In the genomic region with DNA sequence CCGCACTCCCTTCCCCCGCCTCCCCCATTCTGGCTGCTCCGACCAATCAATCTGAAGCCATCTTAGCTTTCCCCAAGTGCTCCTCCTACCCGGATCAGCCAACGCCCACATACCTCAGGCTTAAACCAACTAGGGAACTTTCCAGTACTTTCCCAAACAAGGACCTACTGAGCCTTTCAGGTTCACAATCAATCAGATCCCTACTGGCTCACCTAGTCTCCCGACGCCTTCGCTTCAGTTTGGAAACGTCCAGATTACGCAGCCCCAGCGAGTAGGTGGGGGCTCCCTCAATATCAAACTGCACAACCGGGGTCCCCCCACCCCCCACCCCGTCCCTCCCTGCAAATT, we compare ENCODE assay signal across 8 cellular contexts. TPM values are rescaled to one million over a fixed set of nuclear protein-coding genes. Genes with fewer than 3 reads are reported as not detected.
DNase-seq lines count a peak whose midpoint lies in the region; ATAC-seq and TF ChIP-seq lines count a peak whose summit lies in the region.

No MANE protein-coding gene starts in this region.

- intact Hi-C loops in testis (cut with DNase I; ENCODE audit: low total_unique reads): no loop called here

- H3K27ac Mint-ChIP-seq in activated naive CD8-positive, alpha-beta T cell treated with anti-CD3 and anti-CD28 coated beads for 36 hours: peak overlapping the region; percentile 84
- H3K27ac Mint-ChIP-seq in natural killer cell treated with Interleukin-12 subunit alpha and Interleukin-12 subunit beta and Interleukin-15 and Interleukin-18, amount 100 ng/mL, for 72 hours: peak overlapping the region; percentile 99 to 100

- DNase-seq in ELR (ENCODE audit: low read depth): peak; percentile 98
- DNase-seq in LHCN-M2 (ENCODE audit: low read depth): peak; percentile 97
- DNase-seq in SIG-M5 treated with dmso at 0.1 percent for 504 hours (lab: John Stamatoyannopoulos, UW; ENCODE audit: unreplicated experiment): peak; percentile 91
- peak; percentile 67 for DNase-seq in activated naive CD8-positive, alpha-beta T cell treated with anti-CD3 and anti-CD28 coated beads for 36 hours
- DNase-seq in natural killer cell treated with Interleukin-12 subunit alpha and Interleukin-12 subunit beta and Interleukin-15 and Interleukin-18, amount 100 ng/mL, for 72 hours (ENCODE audit: low spot score): peak; percentile 91
- peak; percentile 97 for DNase-seq in testis

- no peak for TF ChIP-seq EP300 in gastroesophageal sphincter (IDR thresholded peaks at IDR 0.05)

- TF ChIP-seq CTCF in gastroesophageal sphincter (IDR thresholded peaks at IDR 0.05) (no peak), testis (IDR thresholded peaks at IDR 0.05) (no peak)

- no peaks in the 10 kb centered on the region for H3K9me3 ChIP-seq in gastroesophageal sphincter
- H3K9me3 ChIP-seq in testis: no peaks in the 10 kb centered on the region

- H3K4me1 ChIP-seq in gastroesophageal sphincter (peaks cover 3 to 35% (median 18%) of the 10 kb centered on the region in 3 donors), testis (peaks cover 12% of the 10 kb centered on the region)

- H3K36me3 Mint-ChIP-seq in activated naive CD8-positive, alpha-beta T cell treated with anti-CD3 and anti-CD28 coated beads for 36 hours: no peaks in the 10 kb centered on the region
- peaks cover 11% of the 10 kb centered on the region for H3K36me3 Mint-ChIP-seq in natural killer cell treated with Interleukin-12 subunit alpha and Interleukin-12 subunit beta and Interleukin-15 and Interleukin-18, amount 100 ng/mL, for 72 hours

- TF ChIP-seq POLR2A in gastroesophageal sphincter (IDR thresholded peaks at IDR 0.05) (peak in 1 of 2 donors; percentile 11), testis (IDR thresholded peaks at IDR 0.05) (peak; percentile 57)

- H3K27ac ChIP-seq in gastroesophageal sphincter: peak overlapping the region; percentile 86 to 100 (median 98)
- H3K27ac ChIP-seq in testis: peak overlapping the region; percentile 98 to 100

- H3K4me3 ChIP-seq in gastroesophageal sphincter (peak overlapping the region; percentile 46 to 60), testis (peak overlapping the region; percentile 39 to 70)

- WGBS in gastroesophageal sphincter (ENCODE audit: low coverage in 1 of 2), 2 donors: 0% methylated on average over 6 to 11 of the region's 13 CpGs
- WGBS in testis, 2 donors: 0% methylated on average over 13 of the region's 13 CpGs

- H3K27me3 ChIP-seq in gastroesophageal sphincter (no peaks in the 10 kb centered on the region), testis (no peaks in the 10 kb centered on the region)

- H3K4me3 Mint-ChIP-seq in activated naive CD8-positive, alpha-beta T cell treated with anti-CD3 and anti-CD28 coated beads for 36 hours: peak overlapping the region; percentile 84
- H3K4me3 Mint-ChIP-seq in natural killer cell treated with Interleukin-12 subunit alpha and Interleukin-12 subunit beta and Interleukin-15 and Interleukin-18, amount 100 ng/mL, for 72 hours: peak overlapping the region; percentile 92

- H3K27me3 Mint-ChIP-seq in activated naive CD8-positive, alpha-beta T cell treated with anti-CD3 and anti-CD28 coated beads for 36 hours: no peaks in the 10 kb centered on the region
- H3K27me3 Mint-ChIP-seq in natural killer cell treated with Interleukin-12 subunit alpha and Interleukin-12 subunit beta and Interleukin-15 and Interleukin-18, amount 100 ng/mL, for 72 hours: no peaks in the 10 kb centered on the region

- H3K4me1 Mint-ChIP-seq in activated naive CD8-positive, alpha-beta T cell treated with anti-CD3 and anti-CD28 coated beads for 36 hours: peaks cover 34% of the 10 kb centered on the region
- peaks cover 37 to 56% of the 10 kb centered on the region in 2 donors for H3K4me1 Mint-ChIP-seq in natural killer cell treated with Interleukin-12 subunit alpha and Interleukin-12 subunit beta and Interleukin-15 and Interleukin-18, amount 100 ng/mL, for 72 hours (ENCODE audit: low read depth in 2 of 2)

- H3K36me3 ChIP-seq in gastroesophageal sphincter: no peaks in the 10 kb centered on the region
- H3K36me3 ChIP-seq in testis (ENCODE audit: low read depth, missing control alignments): no peaks in the 10 kb centered on the region

- H3K9me3 Mint-ChIP-seq in activated naive CD8-positive, alpha-beta T cell treated with anti-CD3 and anti-CD28 coated beads for 36 hours: no peaks in the 10 kb centered on the region
- H3K9me3 Mint-ChIP-seq in natural killer cell treated with Interleukin-12 subunit alpha and Interleukin-12 subunit beta and Interleukin-15 and Interleukin-18, amount 100 ng/mL, for 72 hours: no peaks in the 10 kb centered on the region

- ATAC-seq in gastroesophageal sphincter (peak; percentile 89), GM21717 (IDR thresholded peaks at IDR 0.05; ENCODE audit: unreplicated experiment) (no peak)
- peak; percentile 62 to 82 for ATAC-seq in natural killer cell treated with Interleukin-12 subunit alpha and Interleukin-12 subunit beta and Interleukin-15 and Interleukin-18, amount 100 ng/mL, for 72 hours

RNA-seq across cellular contexts. Expression of a gene that starts 0.4 kb away (rescaled TPM):
- total RNA-seq in LHCN-M2 (2014; rRNA removed): 0.71 and 1.5 TPM in 2 replicates
- 1.00 TPM for polyA plus RNA-seq in LHCN-M2 (2012)
- total RNA-seq in activated naive CD8-positive, alpha-beta T cell treated with anti-CD3 and anti-CD28 coated beads for 36 hours: 1 to 10 TPM; 1.2 to 1.5 TPM
- 1 to 10 TPM; 1.9 to 3.9 (median 2.6) TPM for total RNA-seq in gastroesophageal sphincter
- total RNA-seq in natural killer cell treated with Interleukin-12 subunit alpha and Interleukin-12 subunit beta and Interleukin-15 and Interleukin-18, amount 100 ng/mL, for 72 hours: 1 to 10 TPM; 1.7 to 4.1 TPM
- total RNA-seq in testis: 10 to 100 TPM; 30.3 to 87.9 TPM
- 103 TPM for polyA plus RNA-seq in testis (ENCODE audit: insufficient read depth, low read depth, low replicate concordance)

RNA-seq across cellular contexts. Expression of a gene that starts 0.7 kb away (rescaled TPM):
- total RNA-seq in LHCN-M2 (2014; rRNA removed) (98.9 and 101 TPM in 2 replicates), gastroesophageal sphincter (100 to 1,000 TPM; 287 to 496 (median 351) TPM), testis (100 to 1,000 TPM; 113 to 151 TPM)
- polyA plus RNA-seq in LHCN-M2 (2012): 77.4 TPM
- total RNA-seq in activated naive CD8-positive, alpha-beta T cell treated with anti-CD3 and anti-CD28 coated beads for 36 hours: 10 to 100 TPM; 24.3 to 24.8 TPM
- 100 to 1,000 TPM; 160 to 262 TPM for total RNA-seq in natural killer cell treated with Interleukin-12 subunit alpha and Interleukin-12 subunit beta and Interleukin-15 and Interleukin-18, amount 100 ng/mL, for 72 hours
- polyA plus RNA-seq in testis (ENCODE audit: insufficient read depth, low read depth, low replicate concordance): 90.4 TPM

RNA-seq across cellular contexts. Expression of a gene that starts 7.9 kb away (rescaled TPM):
- total RNA-seq in LHCN-M2 (2014; rRNA removed) (78.7 and 88.2 TPM in 2 replicates), gastroesophageal sphincter (10 to 100 TPM; 18.0 to 31.7 (median 28.5) TPM), testis (10 to 100 TPM; 43.3 to 49.6 TPM)
- polyA plus RNA-seq in LHCN-M2 (2012): 76.5 TPM
- 100 to 1,000 TPM; 145 TPM for total RNA-seq in activated naive CD8-positive, alpha-beta T cell treated with anti-CD3 and anti-CD28 coated beads for 36 hours
- 100 to 1,000 TPM in 1 of 2 donors, 10 to 100 TPM in 1; 94.6 to 113 TPM for total RNA-seq in natural killer cell treated with Interleukin-12 subunit alpha and Interleukin-12 subunit beta and Interleukin-15 and Interleukin-18, amount 100 ng/mL, for 72 hours
- 55.5 TPM for polyA plus RNA-seq in testis (ENCODE audit: insufficient read depth, low read depth, low replicate concordance)

RNA-seq across cellular contexts. Expression of a gene that starts 12.9 kb away (rescaled TPM):
- total RNA-seq in LHCN-M2 (2014; rRNA removed) (86.1 and 92.2 TPM in 2 replicates), gastroesophageal sphincter (100 to 1,000 TPM; 198 to 260 (median 219) TPM), testis (100 to 1,000 TPM; 167 to 204 TPM)
- polyA plus RNA-seq in LHCN-M2 (2012): 48.1 TPM
- 10 to 100 TPM; 21.6 to 24.3 TPM for total RNA-seq in activated naive CD8-positive, alpha-beta T cell treated with anti-CD3 and anti-CD28 coated beads for 36 hours
- 100 to 1,000 TPM; 107 to 113 TPM for total RNA-seq in natural killer cell treated with Interleukin-12 subunit alpha and Interleukin-12 subunit beta and Interleukin-15 and Interleukin-18, amount 100 ng/mL, for 72 hours
- 127 TPM for polyA plus RNA-seq in testis (ENCODE audit: insufficient read depth, low read depth, low replicate concordance)

RNA-seq across cellular contexts. Expression of a gene that starts 19.1 kb away (rescaled TPM):
- total RNA-seq in LHCN-M2 (2014; rRNA removed): 63.2 and 68.7 TPM in 2 replicates
- 72.3 TPM for polyA plus RNA-seq in LHCN-M2 (2012)
- total RNA-seq in activated naive CD8-positive, alpha-beta T cell treated with anti-CD3 and anti-CD28 coated beads for 36 hours: 100 to 1,000 TPM; 176 to 181 TPM
- total RNA-seq in gastroesophageal sphincter: 10 to 100 TPM; 25.4 to 50.6 (median 29.9) TPM
- 100 to 1,000 TPM in 1 of 2 donors, 10 to 100 TPM in 1; 90.7 to 226 TPM for total RNA-seq in natural killer cell treated with Interleukin-12 subunit alpha and Interleukin-12 subunit beta and Interleukin-15 and Interleukin-18, amount 100 ng/mL, for 72 hours
- 100 to 1,000 TPM in 1 of 2 donors, 10 to 100 TPM in 1; 94.8 to 131 TPM for total RNA-seq in testis
- polyA plus RNA-seq in testis (ENCODE audit: insufficient read depth, low read depth, low replicate concordance): 156 TPM

Comparison
In these comparisons a context has a peak if more than half of its experiments do, and no peak if none do; other contexts are left out.
1. RNA of a gene that starts 0.4 kb away (total RNA-seq): 30.3 to 87.9 TPM in testis; 1.7 to 4.1 TPM in natural killer cell treated with Interleukin-12 subunit alpha and Interleukin-12 subunit beta and Interleukin-15 and Interleukin-18, amount 100 ng/mL, for 72 hours, 1.9 to 3.9 TPM in gastroesophageal sphincter, 1.2 to 1.5 TPM in activated naive CD8-positive, alpha-beta T cell treated with anti-CD3 and anti-CD28 coated beads for 36 hours and 0.71 to 1.5 TPM in LHCN-M2; every median in the first group is over 4 times any median in the second.
2. Peak in every context shown above with its lines, with median percentiles within 50 percentile points of each other: DNase-seq.